ENCODE assay signal across 8 cellular contexts in the genomic region with DNA sequence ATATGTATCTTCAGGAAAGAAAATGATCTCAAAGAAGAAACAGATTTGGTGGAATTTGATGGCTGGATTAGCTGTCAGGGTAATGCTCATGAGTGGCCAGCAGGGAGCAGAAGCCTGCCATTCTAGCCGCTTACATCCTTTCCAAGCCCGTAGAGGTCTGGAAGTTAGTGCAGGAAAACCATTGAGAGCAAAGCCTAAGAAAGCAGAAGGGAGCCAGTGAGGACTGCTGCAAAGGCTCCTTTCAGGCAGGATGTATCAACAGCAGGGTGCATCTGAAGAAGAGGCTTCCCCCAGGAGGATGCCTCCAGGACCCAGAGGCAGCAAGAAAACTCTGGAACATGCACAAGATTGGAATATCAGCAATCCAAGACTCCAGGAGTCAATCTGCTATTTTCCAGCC. TPM values are rescaled to one million over a fixed set of nuclear protein-coding genes. Genes with fewer than 3 reads are reported as not detected.
DNase-seq lines count a peak whose midpoint lies in the region; ATAC-seq, FAIRE-seq and TF ChIP-seq lines count a peak whose summit lies in the region.

No MANE protein-coding gene starts in this region.

- H3K27me3 ChIP-seq in right lobe of liver (no peaks in the 10 kb centered on the region), testis (no peaks in the 10 kb centered on the region)

- H3K9me3 ChIP-seq in right lobe of liver (no peaks in the 10 kb centered on the region), testis (no peaks in the 10 kb centered on the region)

- H3K36me3 ChIP-seq in right lobe of liver: no peaks in the 10 kb centered on the region
- no peaks in the 10 kb centered on the region for H3K36me3 ChIP-seq in testis (ENCODE audit: low read depth, missing control alignments)

- FAIRE-seq in TTC549 (lab: Jason Lieb, UNC): peak; percentile 88

- WGBS in right lobe of liver (ENCODE audit: insufficient coverage, low coverage, low lambda C conversion rate, missing lambda C conversion rate): 0% methylated on average over 2 of the region's 2 CpGs
- WGBS in testis, 2 donors: 15 to 20% methylated on average over 2 of the region's 2 CpGs

- TF ChIP-seq CTCF in AG04449 (IDR thresholded peaks at IDR 0.05; ENCODE audit: insufficient read depth, low read length, missing control alignments) (peak; percentile 81), GM12865 (IDR thresholded peaks at IDR 0.05; ENCODE audit: insufficient read depth, low read depth, low read length, missing control alignments) (peak; percentile 78), right lobe of liver (IDR thresholded peaks at IDR 0.05) (peak; percentile 84 to 92 (median 89)), testis (IDR thresholded peaks at IDR 0.05) (peak; percentile 79 to 89 (median 82))

- H3K27ac ChIP-seq in right lobe of liver: no peak overlapping the region
- no peak overlapping the region for H3K27ac ChIP-seq in testis

- peak; percentile 95 to 99 (median 97) for ATAC-seq in right lobe of liver
- no peak for ATAC-seq in GM19397 (IDR thresholded peaks at IDR 0.05; ENCODE audit: unreplicated experiment)

- POLR2A ChIA-PET in AG04449 (lab: Yijun Ruan, JAX): interaction anchor here (2.8 kb wide), 1 partner anchor 23 kb away, joined by 17 read pairs; a partner anchor contains a TSS

- no peaks in the 10 kb centered on the region for H3K4me1 ChIP-seq in right lobe of liver
- peaks cover 4% of the 10 kb centered on the region for H3K4me1 ChIP-seq in testis

- DNase-seq in AG04449 (ENCODE audit: low read depth, low spot score) (peak; percentile 53), GM12865 (ENCODE audit: low read depth) (peak; percentile 68), NCI-H1694 (lab: John Stamatoyannopoulos, UW) (peak; percentile 62), ecto neural progenitor cell (ENCODE audit: low spot score) (peak; percentile 66), right lobe of liver (peak in 2 of 3 donors; percentile 48 to 64), testis (peak; percentile 76)

- intact Hi-C loops in right lobe of liver (cut with DNase I): loop anchor here (5.0 kb wide), 1 partner anchor 499 kb away; no protein-coding TSS in a partner anchor
- intact Hi-C loops in testis (cut with DNase I; ENCODE audit: low total_unique reads): loop anchor here (10.0 kb wide), 1 partner anchor 496 kb away; no protein-coding TSS in a partner anchor

- CTCF ChIA-PET in AG04449 (lab: Yijun Ruan, JAX): interaction anchor here (0.7 to 12.8 kb wide), 46 partner anchors 8 to 501 kb away, joined by 3 to 504 read pairs (median 5); a partner anchor contains a TSS

- H3K4me3 ChIP-seq in AG04449 (ENCODE audit: low read depth, low read length): no peak overlapping the region
- no peak overlapping the region for H3K4me3 ChIP-seq in GM12865 (ENCODE audit: low read depth, low read length)
- H3K4me3 ChIP-seq in right lobe of liver: no peak overlapping the region
- H3K4me3 ChIP-seq in testis: no peak overlapping the region

- no peak for TF ChIP-seq POLR2A in right lobe of liver (IDR thresholded peaks at IDR 0.05)
- TF ChIP-seq POLR2A in testis (IDR thresholded peaks at IDR 0.05): no peak

RNA-seq across cellular contexts. Expression of a gene that starts 22.9 kb away (rescaled TPM):
- 10 to 100 TPM in 3 of 6 experiments, 1 to 10 TPM in 3; 4.3 to 17.6 (median 9.5) TPM for total RNA-seq in right lobe of liver
- 10 to 100 TPM; 23.9 to 32.1 TPM for total RNA-seq in testis
- polyA plus RNA-seq in testis (ENCODE audit: insufficient read depth, low read depth, low replicate concordance): 25.7 TPM
